In the genomic region with DNA sequence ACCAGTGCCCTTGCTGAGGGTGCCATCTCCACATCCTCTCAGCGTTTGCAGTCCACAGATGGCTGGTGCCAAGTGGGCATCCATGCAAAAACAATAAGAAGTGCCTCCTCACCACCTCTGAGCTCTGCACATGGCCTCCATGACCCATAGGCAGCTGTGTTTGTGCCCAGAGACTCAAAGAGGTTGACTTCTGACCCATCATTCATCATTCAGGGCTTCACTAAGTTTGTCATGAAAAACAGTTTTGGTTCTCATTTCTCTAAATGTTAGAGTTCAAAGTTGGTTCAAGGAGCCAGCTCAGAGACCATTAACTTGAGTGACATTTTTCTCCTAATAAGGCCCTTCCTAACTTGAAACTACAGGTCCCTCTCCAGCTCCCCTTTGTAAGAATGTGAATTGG, we compare ENCODE assay signal across 25 cellular contexts.
"Had no signal": no experiment of that assay in that cellular context is flagged by ENCODE, and none has a peak within 500 bp of the region (broad histone marks: within the 10 kb centered on the region; RNA-seq: fewer than 3 reads in every experiment).

No MANE protein-coding gene starts in this region.

- H3K4me3 Mint-ChIP-seq: activated B cell treated with CpG ODN at 0.5 μM for 24 hours; activated CD4-positive, alpha-beta memory T cell treated with anti-CD3 and anti-CD28 coated beads for 36 hours; activated CD4-positive, alpha-beta T cell treated with anti-CD3 and anti-CD28 coated beads, Interleukin-2, amount 10 ng/mL, durations not matched to agents 7 days and 5 days; activated naive CD4-positive, alpha-beta T cell treated with anti-CD3 and anti-CD28 coated beads for 36 hours; activated naive CD8-positive, alpha-beta T cell treated with anti-CD3 and anti-CD28 coated beads for 36 hours; activated T-cell treated with anti-CD3 and anti-CD28 coated beads, Interleukin-2, amount 50 U/mL, for 4 hours; activated T-helper 17 cell treated with anti-CD3 and anti-CD28 coated beads, Interleukin-2, amount 50 U/mL, for 72 hours; T-cell had no signal

- ATAC-seq: activated T-cell treated with anti-CD3 and anti-CD28 coated beads, Interleukin-2, amount 50 U/mL, for 4 hours; activated T-helper 17 cell treated with anti-CD3 and anti-CD28 coated beads, Interleukin-2, amount 50 U/mL, for 72 hours; Right ventricle myocardium inferior; T-cell had no signal

- FAIRE-seq: TTC549 had no signal

- H3K27me3 ChIP-seq: breast epithelium had no signal

- H3K27me3 Mint-ChIP-seq: activated B cell treated with CpG ODN at 0.5 μM for 24 hours; activated CD4-positive, alpha-beta memory T cell treated with anti-CD3 and anti-CD28 coated beads for 36 hours; activated CD4-positive, alpha-beta T cell treated with anti-CD3 and anti-CD28 coated beads, Interleukin-2, amount 10 ng/mL, durations not matched to agents 7 days and 5 days; activated naive CD8-positive, alpha-beta T cell treated with anti-CD3 and anti-CD28 coated beads for 36 hours; activated T-helper 17 cell treated with anti-CD3 and anti-CD28 coated beads, Interleukin-2, amount 50 U/mL, for 72 hours; T-cell had no signal

- H3K9me3 ChIP-seq: breast epithelium had no signal

- H3K4me1 ChIP-seq: breast epithelium had no signal

- H3K4me1 Mint-ChIP-seq: activated B cell treated with CpG ODN at 0.5 μM for 24 hours; activated CD4-positive, alpha-beta T cell treated with anti-CD3 and anti-CD28 coated beads, Interleukin-2, amount 10 ng/mL, durations not matched to agents 7 days and 5 days; activated naive CD8-positive, alpha-beta T cell treated with anti-CD3 and anti-CD28 coated beads for 36 hours; activated T-helper 17 cell treated with anti-CD3 and anti-CD28 coated beads, Interleukin-2, amount 50 U/mL, for 72 hours; T-cell had no signal

- H3K36me3 ChIP-seq: breast epithelium had no signal

- H3K27ac Mint-ChIP-seq: activated B cell treated with CpG ODN at 0.5 μM for 24 hours; activated CD4-positive, alpha-beta memory T cell treated with anti-CD3 and anti-CD28 coated beads for 36 hours; activated CD4-positive, alpha-beta T cell treated with anti-CD3 and anti-CD28 coated beads, Interleukin-2, amount 10 ng/mL, durations not matched to agents 7 days and 5 days; activated naive CD4-positive, alpha-beta T cell treated with anti-CD3 and anti-CD28 coated beads for 36 hours; activated naive CD8-positive, alpha-beta T cell treated with anti-CD3 and anti-CD28 coated beads for 36 hours; activated T-helper 17 cell treated with anti-CD3 and anti-CD28 coated beads, Interleukin-2, amount 50 U/mL, for 72 hours; T-cell had no signal

- H3K27ac ChIP-seq: breast epithelium, SK-N-MC had no signal

- H3K4me3 ChIP-seq: breast epithelium, SK-N-MC had no signal

- DNase-seq: activated B cell treated with CpG ODN at 0.5 μM for 24 hours; activated CD4-positive, alpha-beta memory T cell treated with anti-CD3 and anti-CD28 coated beads for 36 hours; activated CD4-positive, alpha-beta T cell treated with anti-CD3 and anti-CD28 coated beads for 1 hour; activated CD4-positive, alpha-beta T cell treated with anti-CD3 and anti-CD28 coated beads, Interleukin-2, amount 10 ng/mL, durations not matched to agents 7 days and 5 days; activated CD8-positive, alpha-beta memory T cell treated with anti-CD3 and anti-CD28 coated beads for 24 hours; activated gamma-delta T cell; activated naive CD4-positive, alpha-beta T cell treated with anti-CD3 and anti-CD28 coated beads for 36 hours; activated naive CD8-positive, alpha-beta T cell treated with anti-CD3 and anti-CD28 coated beads for 36 hours; activated T-cell treated with anti-CD3 and anti-CD28 coated beads, Interleukin-2, amount 50 U/mL, for 4 hours; caudate nucleus; Karpas-422; MM.1S; NCI-H1105 treated with DMSO at 0.1 percent for 48 hours; NCI-H1436 treated with DMSO at 0.1 percent for 48 hours; NCI-H187; NCI-H2081; NCI-H524; T-cell; T-helper 2 cell; T1000 had no signal

- H3K9me3 Mint-ChIP-seq: activated B cell treated with CpG ODN at 0.5 μM for 24 hours; activated CD4-positive, alpha-beta memory T cell treated with anti-CD3 and anti-CD28 coated beads for 36 hours; activated CD4-positive, alpha-beta T cell treated with anti-CD3 and anti-CD28 coated beads, Interleukin-2, amount 10 ng/mL, durations not matched to agents 7 days and 5 days; activated naive CD4-positive, alpha-beta T cell treated with anti-CD3 and anti-CD28 coated beads for 36 hours; activated T-cell treated with anti-CD3 and anti-CD28 coated beads, Interleukin-2, amount 50 U/mL, for 4 hours; activated T-helper 17 cell treated with anti-CD3 and anti-CD28 coated beads, Interleukin-2, amount 50 U/mL, for 72 hours had no signal

- H3K36me3 Mint-ChIP-seq: activated CD4-positive, alpha-beta memory T cell treated with anti-CD3 and anti-CD28 coated beads for 36 hours; activated naive CD8-positive, alpha-beta T cell treated with anti-CD3 and anti-CD28 coated beads for 36 hours; T-cell had no signal
